Comparison of ENCODE assay signal across 1 cellular context in the genomic region with DNA sequence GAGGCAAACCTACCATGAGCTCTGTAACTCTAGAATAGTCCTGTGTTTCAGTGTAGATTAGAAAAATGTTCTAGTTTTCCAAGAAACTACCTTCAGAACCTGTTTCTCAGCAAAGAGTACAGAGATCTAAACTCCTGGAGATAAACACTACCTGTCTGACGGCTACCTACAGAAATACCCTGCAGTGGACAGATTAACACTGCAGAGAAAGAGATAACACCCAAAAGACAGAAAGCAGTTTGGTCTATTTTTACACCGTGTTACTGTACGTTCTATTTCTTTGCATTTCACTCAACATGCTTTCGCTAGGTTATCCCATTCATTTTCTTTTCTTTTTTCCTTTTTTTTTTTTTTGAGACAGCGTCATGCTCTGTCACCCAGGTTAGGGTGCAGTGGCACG.
TF ChIP-seq lines count a peak whose summit lies in the region.

No MANE protein-coding gene starts in this region.

TF ChIP-seq in K562, 482 proteins besides CTCF, POLR2A, EP300 and RAD21 (continued from another document and continues in another):
- TF ChIP-seq, protein P1, sequence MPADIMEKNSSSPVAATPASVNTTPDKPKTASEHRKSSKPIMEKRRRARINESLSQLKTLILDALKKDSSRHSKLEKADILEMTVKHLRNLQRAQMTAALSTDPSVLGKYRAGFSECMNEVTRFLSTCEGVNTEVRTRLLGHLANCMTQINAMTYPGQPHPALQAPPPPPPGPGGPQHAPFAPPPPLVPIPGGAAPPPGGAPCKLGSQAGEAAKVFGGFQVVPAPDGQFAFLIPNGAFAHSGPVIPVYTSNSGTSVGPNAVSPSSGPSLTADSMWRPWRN (IDR thresholded peaks at IDR 0.05; ENCODE audit: low read depth) = no peak
- TF ChIP-seq ZNF668 (CRISPR knock-in tag; IDR thresholded peaks at IDR 0.05) (no peak), ESRRA (IDR thresholded peaks at IDR 0.05; ENCODE audit: borderline replicate concordance, low read depth) (no peak), C11orf30 (IDR thresholded peaks at IDR 0.05; ENCODE audit: low read depth) (no peak), NFIC (IDR thresholded peaks at IDR 0.05) (peak; percentile 63; the same call in 1 of the 2 replicates), SRSF3 (IDR thresholded peaks at IDR 0.05; ENCODE audit: insufficient read depth, low read length) (no peak), ZNF134 (CRISPR knock-in tag; conservative IDR thresholded peaks at IDR 0.05) (no peak), GATA2 (CRISPR knock-in tag; IDR thresholded peaks at IDR 0.05) (peak; percentile 72), ZNF274 (IDR thresholded peaks at IDR 0.05; ENCODE audit: borderline replicate concordance, low read depth, low read length) (no peak), SLC30A9 (CRISPR knock-in tag; IDR thresholded peaks at IDR 0.05) (no peak), PTTG1 (tag; IDR thresholded peaks at IDR 0.05; ENCODE audit: low read depth) (no peak), CREB1 (IDR thresholded peaks at IDR 0.05) (no peak), CREB1 (CRISPR knock-in tag; IDR thresholded peaks at IDR 0.05) (0 out of 2 replicates have a peak, but pooled peaks have one; percentile 32), ZNF551 (CRISPR knock-in tag; IDR thresholded peaks at IDR 0.05) (no peak), POU5F1 (IDR thresholded peaks at IDR 0.05; ENCODE audit: borderline replicate concordance, low read depth, low read length, partially characterized antibody) (no peak), ZFPM2 (CRISPR knock-in tag; IDR thresholded peaks at IDR 0.05) (no peak), ESRRB (CRISPR knock-in tag; IDR thresholded peaks at IDR 0.05; ENCODE audit: borderline replicate concordance) (no peak), HOXB6 (CRISPR knock-in tag; IDR thresholded peaks at IDR 0.05; ENCODE audit: borderline replicate concordance) (no peak), MCM3 (IDR thresholded peaks at IDR 0.05) (no peak), TCF3 (CRISPR knock-in tag; IDR thresholded peaks at IDR 0.05) (peak; percentile 90)
- TF ChIP-seq, protein P2, sequence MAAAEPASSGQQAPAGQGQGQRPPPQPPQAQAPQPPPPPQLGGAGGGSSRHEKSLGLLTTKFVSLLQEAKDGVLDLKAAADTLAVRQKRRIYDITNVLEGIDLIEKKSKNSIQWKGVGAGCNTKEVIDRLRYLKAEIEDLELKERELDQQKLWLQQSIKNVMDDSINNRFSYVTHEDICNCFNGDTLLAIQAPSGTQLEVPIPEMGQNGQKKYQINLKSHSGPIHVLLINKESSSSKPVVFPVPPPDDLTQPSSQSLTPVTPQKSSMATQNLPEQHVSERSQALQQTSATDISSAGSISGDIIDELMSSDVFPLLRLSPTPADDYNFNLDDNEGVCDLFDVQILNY (CRISPR knock-in tag; IDR thresholded peaks at IDR 0.05) = no peak
- TF ChIP-seq, protein P3, sequence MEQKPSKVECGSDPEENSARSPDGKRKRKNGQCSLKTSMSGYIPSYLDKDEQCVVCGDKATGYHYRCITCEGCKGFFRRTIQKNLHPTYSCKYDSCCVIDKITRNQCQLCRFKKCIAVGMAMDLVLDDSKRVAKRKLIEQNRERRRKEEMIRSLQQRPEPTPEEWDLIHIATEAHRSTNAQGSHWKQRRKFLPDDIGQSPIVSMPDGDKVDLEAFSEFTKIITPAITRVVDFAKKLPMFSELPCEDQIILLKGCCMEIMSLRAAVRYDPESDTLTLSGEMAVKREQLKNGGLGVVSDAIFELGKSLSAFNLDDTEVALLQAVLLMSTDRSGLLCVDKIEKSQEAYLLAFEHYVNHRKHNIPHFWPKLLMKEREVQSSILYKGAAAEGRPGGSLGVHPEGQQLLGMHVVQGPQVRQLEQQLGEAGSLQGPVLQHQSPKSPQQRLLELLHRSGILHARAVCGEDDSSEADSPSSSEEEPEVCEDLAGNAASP (IDR thresholded peaks at IDR 0.05) = no peak
- TF ChIP-seq, protein P4, sequence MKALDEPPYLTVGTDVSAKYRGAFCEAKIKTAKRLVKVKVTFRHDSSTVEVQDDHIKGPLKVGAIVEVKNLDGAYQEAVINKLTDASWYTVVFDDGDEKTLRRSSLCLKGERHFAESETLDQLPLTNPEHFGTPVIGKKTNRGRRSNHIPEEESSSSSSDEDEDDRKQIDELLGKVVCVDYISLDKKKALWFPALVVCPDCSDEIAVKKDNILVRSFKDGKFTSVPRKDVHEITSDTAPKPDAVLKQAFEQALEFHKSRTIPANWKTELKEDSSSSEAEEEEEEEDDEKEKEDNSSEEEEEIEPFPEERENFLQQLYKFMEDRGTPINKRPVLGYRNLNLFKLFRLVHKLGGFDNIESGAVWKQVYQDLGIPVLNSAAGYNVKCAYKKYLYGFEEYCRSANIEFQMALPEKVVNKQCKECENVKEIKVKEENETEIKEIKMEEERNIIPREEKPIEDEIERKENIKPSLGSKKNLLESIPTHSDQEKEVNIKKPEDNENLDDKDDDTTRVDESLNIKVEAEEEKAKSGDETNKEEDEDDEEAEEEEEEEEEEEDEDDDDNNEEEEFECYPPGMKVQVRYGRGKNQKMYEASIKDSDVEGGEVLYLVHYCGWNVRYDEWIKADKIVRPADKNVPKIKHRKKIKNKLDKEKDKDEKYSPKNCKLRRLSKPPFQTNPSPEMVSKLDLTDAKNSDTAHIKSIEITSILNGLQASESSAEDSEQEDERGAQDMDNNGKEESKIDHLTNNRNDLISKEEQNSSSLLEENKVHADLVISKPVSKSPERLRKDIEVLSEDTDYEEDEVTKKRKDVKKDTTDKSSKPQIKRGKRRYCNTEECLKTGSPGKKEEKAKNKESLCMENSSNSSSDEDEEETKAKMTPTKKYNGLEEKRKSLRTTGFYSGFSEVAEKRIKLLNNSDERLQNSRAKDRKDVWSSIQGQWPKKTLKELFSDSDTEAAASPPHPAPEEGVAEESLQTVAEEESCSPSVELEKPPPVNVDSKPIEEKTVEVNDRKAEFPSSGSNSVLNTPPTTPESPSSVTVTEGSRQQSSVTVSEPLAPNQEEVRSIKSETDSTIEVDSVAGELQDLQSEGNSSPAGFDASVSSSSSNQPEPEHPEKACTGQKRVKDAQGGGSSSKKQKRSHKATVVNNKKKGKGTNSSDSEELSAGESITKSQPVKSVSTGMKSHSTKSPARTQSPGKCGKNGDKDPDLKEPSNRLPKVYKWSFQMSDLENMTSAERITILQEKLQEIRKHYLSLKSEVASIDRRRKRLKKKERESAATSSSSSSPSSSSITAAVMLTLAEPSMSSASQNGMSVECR (CRISPR knock-in tag; IDR thresholded peaks at IDR 0.05) = no peak
- TF ChIP-seq, protein P5, sequence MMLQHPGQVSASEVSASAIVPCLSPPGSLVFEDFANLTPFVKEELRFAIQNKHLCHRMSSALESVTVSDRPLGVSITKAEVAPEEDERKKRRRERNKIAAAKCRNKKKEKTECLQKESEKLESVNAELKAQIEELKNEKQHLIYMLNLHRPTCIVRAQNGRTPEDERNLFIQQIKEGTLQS (IDR thresholded peaks at IDR 0.05) = peak; percentile 11; the same call in 1 of the 2 replicates
- TF ChIP-seq, protein P5 (CRISPR knock-in tag; conservative IDR thresholded peaks at IDR 0.05) = no peak
- TF ChIP-seq, protein P6, sequence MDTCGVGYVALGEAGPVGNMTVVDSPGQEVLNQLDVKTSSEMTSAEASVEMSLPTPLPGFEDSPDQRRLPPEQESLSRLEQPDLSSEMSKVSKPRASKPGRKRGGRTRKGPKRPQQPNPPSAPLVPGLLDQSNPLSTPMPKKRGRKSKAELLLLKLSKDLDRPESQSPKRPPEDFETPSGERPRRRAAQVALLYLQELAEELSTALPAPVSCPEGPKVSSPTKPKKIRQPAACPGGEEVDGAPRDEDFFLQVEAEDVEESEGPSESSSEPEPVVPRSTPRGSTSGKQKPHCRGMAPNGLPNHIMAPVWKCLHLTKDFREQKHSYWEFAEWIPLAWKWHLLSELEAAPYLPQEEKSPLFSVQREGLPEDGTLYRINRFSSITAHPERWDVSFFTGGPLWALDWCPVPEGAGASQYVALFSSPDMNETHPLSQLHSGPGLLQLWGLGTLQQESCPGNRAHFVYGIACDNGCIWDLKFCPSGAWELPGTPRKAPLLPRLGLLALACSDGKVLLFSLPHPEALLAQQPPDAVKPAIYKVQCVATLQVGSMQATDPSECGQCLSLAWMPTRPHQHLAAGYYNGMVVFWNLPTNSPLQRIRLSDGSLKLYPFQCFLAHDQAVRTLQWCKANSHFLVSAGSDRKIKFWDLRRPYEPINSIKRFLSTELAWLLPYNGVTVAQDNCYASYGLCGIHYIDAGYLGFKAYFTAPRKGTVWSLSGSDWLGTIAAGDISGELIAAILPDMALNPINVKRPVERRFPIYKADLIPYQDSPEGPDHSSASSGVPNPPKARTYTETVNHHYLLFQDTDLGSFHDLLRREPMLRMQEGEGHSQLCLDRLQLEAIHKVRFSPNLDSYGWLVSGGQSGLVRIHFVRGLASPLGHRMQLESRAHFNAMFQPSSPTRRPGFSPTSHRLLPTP (IDR thresholded peaks at IDR 0.05; ENCODE audit: borderline replicate concordance, extremely low read depth, insufficient read length) = no peak
- TF ChIP-seq, protein P7, sequence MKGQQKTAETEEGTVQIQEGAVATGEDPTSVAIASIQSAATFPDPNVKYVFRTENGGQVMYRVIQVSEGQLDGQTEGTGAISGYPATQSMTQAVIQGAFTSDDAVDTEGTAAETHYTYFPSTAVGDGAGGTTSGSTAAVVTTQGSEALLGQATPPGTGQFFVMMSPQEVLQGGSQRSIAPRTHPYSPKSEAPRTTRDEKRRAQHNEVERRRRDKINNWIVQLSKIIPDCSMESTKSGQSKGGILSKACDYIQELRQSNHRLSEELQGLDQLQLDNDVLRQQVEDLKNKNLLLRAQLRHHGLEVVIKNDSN (CRISPR knock-in tag; IDR thresholded peaks at IDR 0.05) = no peak
- TF ChIP-seq, protein P8, sequence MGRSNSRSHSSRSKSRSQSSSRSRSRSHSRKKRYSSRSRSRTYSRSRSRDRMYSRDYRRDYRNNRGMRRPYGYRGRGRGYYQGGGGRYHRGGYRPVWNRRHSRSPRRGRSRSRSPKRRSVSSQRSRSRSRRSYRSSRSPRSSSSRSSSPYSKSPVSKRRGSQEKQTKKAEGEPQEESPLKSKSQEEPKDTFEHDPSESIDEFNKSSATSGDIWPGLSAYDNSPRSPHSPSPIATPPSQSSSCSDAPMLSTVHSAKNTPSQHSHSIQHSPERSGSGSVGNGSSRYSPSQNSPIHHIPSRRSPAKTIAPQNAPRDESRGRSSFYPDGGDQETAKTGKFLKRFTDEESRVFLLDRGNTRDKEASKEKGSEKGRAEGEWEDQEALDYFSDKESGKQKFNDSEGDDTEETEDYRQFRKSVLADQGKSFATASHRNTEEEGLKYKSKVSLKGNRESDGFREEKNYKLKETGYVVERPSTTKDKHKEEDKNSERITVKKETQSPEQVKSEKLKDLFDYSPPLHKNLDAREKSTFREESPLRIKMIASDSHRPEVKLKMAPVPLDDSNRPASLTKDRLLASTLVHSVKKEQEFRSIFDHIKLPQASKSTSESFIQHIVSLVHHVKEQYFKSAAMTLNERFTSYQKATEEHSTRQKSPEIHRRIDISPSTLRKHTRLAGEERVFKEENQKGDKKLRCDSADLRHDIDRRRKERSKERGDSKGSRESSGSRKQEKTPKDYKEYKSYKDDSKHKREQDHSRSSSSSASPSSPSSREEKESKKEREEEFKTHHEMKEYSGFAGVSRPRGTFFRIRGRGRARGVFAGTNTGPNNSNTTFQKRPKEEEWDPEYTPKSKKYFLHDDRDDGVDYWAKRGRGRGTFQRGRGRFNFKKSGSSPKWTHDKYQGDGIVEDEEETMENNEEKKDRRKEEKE (IDR thresholded peaks at IDR 0.05; ENCODE audit: borderline replicate concordance in 1 of 2, control insufficient read depth in 1 of 2, low read depth in 2 of 2, low read length in 1 of 2) = no peak
- TF ChIP-seq, protein P9, sequence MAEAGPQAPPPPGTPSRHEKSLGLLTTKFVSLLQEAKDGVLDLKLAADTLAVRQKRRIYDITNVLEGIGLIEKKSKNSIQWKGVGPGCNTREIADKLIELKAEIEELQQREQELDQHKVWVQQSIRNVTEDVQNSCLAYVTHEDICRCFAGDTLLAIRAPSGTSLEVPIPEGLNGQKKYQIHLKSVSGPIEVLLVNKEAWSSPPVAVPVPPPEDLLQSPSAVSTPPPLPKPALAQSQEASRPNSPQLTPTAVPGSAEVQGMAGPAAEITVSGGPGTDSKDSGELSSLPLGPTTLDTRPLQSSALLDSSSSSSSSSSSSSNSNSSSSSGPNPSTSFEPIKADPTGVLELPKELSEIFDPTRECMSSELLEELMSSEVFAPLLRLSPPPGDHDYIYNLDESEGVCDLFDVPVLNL (CRISPR knock-in tag; IDR thresholded peaks at IDR 0.05; ENCODE audit: low read depth) = no peak
- TF ChIP-seq, protein P10, sequence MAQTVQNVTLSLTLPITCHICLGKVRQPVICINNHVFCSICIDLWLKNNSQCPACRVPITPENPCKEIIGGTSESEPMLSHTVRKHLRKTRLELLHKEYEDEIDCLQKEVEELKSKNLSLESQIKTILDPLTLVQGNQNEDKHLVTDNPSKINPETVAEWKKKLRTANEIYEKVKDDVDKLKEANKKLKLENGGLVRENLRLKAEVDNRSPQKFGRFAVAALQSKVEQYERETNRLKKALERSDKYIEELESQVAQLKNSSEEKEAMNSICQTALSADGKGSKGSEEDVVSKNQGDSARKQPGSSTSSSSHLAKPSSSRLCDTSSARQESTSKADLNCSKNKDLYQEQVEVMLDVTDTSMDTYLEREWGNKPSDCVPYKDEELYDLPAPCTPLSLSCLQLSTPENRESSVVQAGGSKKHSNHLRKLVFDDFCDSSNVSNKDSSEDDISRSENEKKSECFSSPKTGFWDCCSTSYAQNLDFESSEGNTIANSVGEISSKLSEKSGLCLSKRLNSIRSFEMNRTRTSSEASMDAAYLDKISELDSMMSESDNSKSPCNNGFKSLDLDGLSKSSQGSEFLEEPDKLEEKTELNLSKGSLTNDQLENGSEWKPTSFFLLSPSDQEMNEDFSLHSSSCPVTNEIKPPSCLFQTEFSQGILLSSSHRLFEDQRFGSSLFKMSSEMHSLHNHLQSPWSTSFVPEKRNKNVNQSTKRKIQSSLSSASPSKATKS (CRISPR knock-in tag; IDR thresholded peaks at IDR 0.05) = no peak
- TF ChIP-seq, protein P11, sequence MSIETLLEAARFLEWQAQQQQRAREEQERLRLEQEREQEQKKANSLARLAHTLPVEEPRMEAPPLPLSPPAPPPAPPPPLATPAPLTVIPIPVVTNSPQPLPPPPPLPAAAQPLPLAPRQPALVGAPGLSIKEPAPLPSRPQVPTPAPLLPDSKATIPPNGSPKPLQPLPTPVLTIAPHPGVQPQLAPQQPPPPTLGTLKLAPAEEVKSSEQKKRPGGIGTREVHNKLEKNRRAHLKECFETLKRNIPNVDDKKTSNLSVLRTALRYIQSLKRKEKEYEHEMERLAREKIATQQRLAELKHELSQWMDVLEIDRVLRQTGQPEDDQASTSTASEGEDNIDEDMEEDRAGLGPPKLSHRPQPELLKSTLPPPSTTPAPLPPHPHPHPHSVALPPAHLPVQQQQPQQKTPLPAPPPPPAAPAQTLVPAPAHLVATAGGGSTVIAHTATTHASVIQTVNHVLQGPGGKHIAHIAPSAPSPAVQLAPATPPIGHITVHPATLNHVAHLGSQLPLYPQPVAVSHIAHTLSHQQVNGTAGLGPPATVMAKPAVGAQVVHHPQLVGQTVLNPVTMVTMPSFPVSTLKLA (conservative IDR thresholded peaks at IDR 0.05) = peak in 1 of 2 experiments; percentile 31; a peak in 1 of 4 replicates
- TF ChIP-seq, protein P12, sequence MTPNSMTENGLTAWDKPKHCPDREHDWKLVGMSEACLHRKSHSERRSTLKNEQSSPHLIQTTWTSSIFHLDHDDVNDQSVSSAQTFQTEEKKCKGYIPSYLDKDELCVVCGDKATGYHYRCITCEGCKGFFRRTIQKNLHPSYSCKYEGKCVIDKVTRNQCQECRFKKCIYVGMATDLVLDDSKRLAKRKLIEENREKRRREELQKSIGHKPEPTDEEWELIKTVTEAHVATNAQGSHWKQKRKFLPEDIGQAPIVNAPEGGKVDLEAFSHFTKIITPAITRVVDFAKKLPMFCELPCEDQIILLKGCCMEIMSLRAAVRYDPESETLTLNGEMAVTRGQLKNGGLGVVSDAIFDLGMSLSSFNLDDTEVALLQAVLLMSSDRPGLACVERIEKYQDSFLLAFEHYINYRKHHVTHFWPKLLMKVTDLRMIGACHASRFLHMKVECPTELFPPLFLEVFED (CRISPR knock-in tag; conservative IDR thresholded peaks at IDR 0.05) = no peak
